Comparison of ENCODE assay signal across 11 cellular contexts in genomic region chr2:64283015-64283570, GRCh38.
DNase-seq lines count a peak whose midpoint lies in the region; ATAC-seq and TF ChIP-seq lines count a peak whose summit lies in the region.
"Had no signal": no experiment of that assay in that cellular context is flagged by ENCODE, and none has a peak within 500 bp of the region (broad histone marks: within the 10 kb centered on the region; RNA-seq: fewer than 3 reads in every experiment).

No MANE protein-coding gene starts in this region.

- H3K9me3 ChIP-seq in Karpas-422 (ENCODE audit: low read length), result no peaks in the 10 kb centered on the region
- H3K9me3 ChIP-seq: SJSA1 had no signal

- H3K4me3 ChIP-seq in Karpas-422 (ENCODE audit: low read length) (peak overlapping the region; percentile 9; the same call in 1 of the 2 replicates), rectal smooth muscle tissue (ENCODE audit: low read length) (peak overlapping the region; percentile 39)
- H3K4me3 ChIP-seq: SJSA1 had no signal

- no peaks in the 10 kb centered on the region for H3K4me1 Mint-ChIP-seq in stimulated activated naive CD8-positive, alpha-beta T cell treated with anti-CD3 and anti-CD28 coated beads, Interleukin-15, amount 100 ng/mL, for 72 hours

- H3K4me2 ChIP-seq in Karpas-422 (ENCODE audit: low read depth, low read length, poor library complexity, severe bottlenecking), result peak overlapping the region; percentile 26

- H3K4me1 ChIP-seq in Karpas-422 (ENCODE audit: low read length), result peaks cover 10% of the 10 kb centered on the region
- H3K4me1 ChIP-seq in rectal smooth muscle tissue (ENCODE audit: control insufficient read depth, insufficient read depth, low read length), result peaks cover 22% of the 10 kb centered on the region
- H3K4me1 ChIP-seq in foreskin keratinocyte, result peaks cover 8% of the 10 kb centered on the region
- H3K4me1 ChIP-seq: SJSA1 had no signal

- H3K27ac ChIP-seq in Karpas-422 (ENCODE audit: low read length) (no peak overlapping the region), rectal smooth muscle tissue (ENCODE audit: low read depth, low read length) (peak overlapping the region; percentile 68), foreskin keratinocyte (no peak overlapping the region)
- H3K27ac ChIP-seq: SJSA1 had no signal

- no peaks in the 10 kb centered on the region for H3K9me2 ChIP-seq in Karpas-422 (replicated peaks; ENCODE audit: insufficient read depth, low read length)

- H3K27me3 Mint-ChIP-seq in stimulated activated naive CD8-positive, alpha-beta T cell treated with anti-CD3 and anti-CD28 coated beads, Interleukin-15, amount 100 ng/mL, for 72 hours, result no peaks in the 10 kb centered on the region

- H2AFZ ChIP-seq in Karpas-422 (ENCODE audit: low read length), result no peak overlapping the region

- H3K27me3 ChIP-seq in Karpas-422 (ENCODE audit: low read length) (no peaks in the 10 kb centered on the region), rectal smooth muscle tissue (ENCODE audit: control insufficient read depth, insufficient read depth, low read length) (no peaks in the 10 kb centered on the region), foreskin keratinocyte (no peaks in the 10 kb centered on the region)
- H3K27me3 ChIP-seq: SJSA1 had no signal

- ATAC-seq in GM18502 (IDR thresholded peaks at IDR 0.05; ENCODE audit: poor library complexity, unreplicated experiment) (peak; percentile 34), HG02571 (IDR thresholded peaks at IDR 0.05; ENCODE audit: unreplicated experiment) (peak; percentile 29), GM18861 (IDR thresholded peaks at IDR 0.05; ENCODE audit: unreplicated experiment) (no peak), foreskin keratinocyte (no peak)
- ATAC-seq in stimulated activated naive CD8-positive, alpha-beta T cell treated with anti-CD3 and anti-CD28 coated beads, Interleukin-15, amount 100 ng/mL, for 72 hours, result no peak

- H3K9ac ChIP-seq in Karpas-422 (ENCODE audit: low read length) (no peak overlapping the region), rectal smooth muscle tissue (ENCODE audit: low read length) (no peak overlapping the region)

- DNase-seq in Karpas-422 (no peak), foreskin keratinocyte (no peak)
- DNase-seq in activated CD4-positive, alpha-beta T cell treated with anti-CD3 and anti-CD28 coated beads, Interleukin-2, amount 50 U/mL, for 1 hour, result no peak
- no peak for DNase-seq in stimulated activated naive CD8-positive, alpha-beta T cell treated with anti-CD3 and anti-CD28 coated beads, Interleukin-15, amount 100 ng/mL, for 72 hours
- DNase-seq: aorta had no signal

- H3K9me3 Mint-ChIP-seq in stimulated activated naive CD8-positive, alpha-beta T cell treated with anti-CD3 and anti-CD28 coated beads, Interleukin-15, amount 100 ng/mL, for 72 hours, result no peaks in the 10 kb centered on the region
- H3K9me3 Mint-ChIP-seq: neural crest cell had no signal

- no peak for TF ChIP-seq CTCF in foreskin keratinocyte (conservative IDR thresholded peaks at IDR 0.05)

- no peaks in the 10 kb centered on the region for H3K36me3 ChIP-seq in Karpas-422 (ENCODE audit: insufficient read depth, low read length)
- no peaks in the 10 kb centered on the region for H3K36me3 ChIP-seq in rectal smooth muscle tissue (ENCODE audit: control insufficient read depth, insufficient read depth, low read length)
- H3K36me3 ChIP-seq: SJSA1 had no signal

- no peak overlapping the region for H3K4me3 Mint-ChIP-seq in stimulated activated naive CD8-positive, alpha-beta T cell treated with anti-CD3 and anti-CD28 coated beads, Interleukin-15, amount 100 ng/mL, for 72 hours
- H3K4me3 Mint-ChIP-seq: neural crest cell had no signal

- no peak overlapping the region for H3K27ac Mint-ChIP-seq in stimulated activated naive CD8-positive, alpha-beta T cell treated with anti-CD3 and anti-CD28 coated beads, Interleukin-15, amount 100 ng/mL, for 72 hours

- H3K79me2 ChIP-seq in Karpas-422 (ENCODE audit: low read length), result no peaks in the 10 kb centered on the region

- H4K20me1 ChIP-seq in Karpas-422 (ENCODE audit: insufficient read depth, low read depth, low read length), result no peaks in the 10 kb centered on the region

Comparison
In these comparisons a context has a peak if more than half of its experiments do, and no peak if none do; other contexts are left out.
1. ATAC-seq: peak in GM18502 (single experiment) and HG02571 (single experiment); none in GM18861 (single experiment), foreskin keratinocyte (single experiment) and stimulated activated naive CD8-positive, alpha-beta T cell treated with anti-CD3 and anti-CD28 coated beads, Interleukin-15, amount 100 ng/mL, for 72 hours (single experiment).